ENCODE assay signal across 28 cellular contexts in genomic region chr1:229390130-229390529, GRCh38. TPM values are rescaled to one million over a fixed set of nuclear protein-coding genes. Genes with fewer than 3 reads are reported as not detected.
"Had no signal": no experiment of that assay in that cellular context is flagged by ENCODE, and none has a peak within 500 bp of the region (broad histone marks: within the 10 kb centered on the region; RNA-seq: fewer than 3 reads in every experiment).

No MANE protein-coding gene starts in this region.

- H3K9me3 Mint-ChIP-seq: natural killer cell; nephron; stimulated activated effector memory CD8-positive, alpha-beta T cell treated with anti-CD3 and anti-CD28 coated beads, Interleukin-12 subunit alpha, Interleukin-12 subunit beta, amount 100 ng/mL, for 72 hours; stimulated activated naive CD8-positive, alpha-beta T cell treated with anti-CD3 and anti-CD28 coated beads, Interleukin-15, Interleukin-2, amounts not matched to agents 100 ng/mL and 50 ng/mL, for 24 hours had no signal

- H3K36me3 ChIP-seq: neural progenitor cell, ovary, right lobe of liver, sigmoid colon, stomach, thoracic aorta, thyroid gland, tibial nerve, upper lobe of left lung, vagina had no signal

- H3K36me3 Mint-ChIP-seq: natural killer cell; neural progenitor cell; stimulated activated effector memory CD8-positive, alpha-beta T cell treated with anti-CD3 and anti-CD28 coated beads, Interleukin-12 subunit alpha, Interleukin-12 subunit beta, amount 100 ng/mL, for 72 hours; stimulated activated naive B cell treated with anti-CD40 and anti-IgM and Interleukin-4, amounts not matched to agents 10 μg/mL and 1 μg/mL and 100 μg/mL, for 72 hours had no signal

- H3K27ac Mint-ChIP-seq: natural killer cell; nephron; progenitor cell of endocrine pancreas; stimulated activated effector memory CD8-positive, alpha-beta T cell treated with anti-CD3 and anti-CD28 coated beads, Interleukin-12 subunit alpha, Interleukin-12 subunit beta, amount 100 ng/mL, for 72 hours; stimulated activated naive CD8-positive, alpha-beta T cell treated with anti-CD3 and anti-CD28 coated beads, Interleukin-15, Interleukin-2, amounts not matched to agents 100 ng/mL and 50 ng/mL, for 24 hours had no signal

- H3K4me3 ChIP-seq: neural progenitor cell, ovary, psoas muscle, right lobe of liver, sigmoid colon, stomach, thoracic aorta, thyroid gland, tibial nerve, upper lobe of left lung, vagina had no signal

- H3K27ac ChIP-seq: neural progenitor cell, ovary, parathyroid adenoma, psoas muscle, right lobe of liver, sigmoid colon, stomach, thoracic aorta, thyroid gland, tibial nerve, upper lobe of left lung, vagina had no signal

- DNase-seq: natural killer cell; occipital lobe; ovary; psoas muscle; right cardiac atrium; right lobe of liver; sigmoid colon; small intestine; stimulated activated CD4-positive, alpha-beta T cell treated with anti-CD3 and anti-CD28 coated beads, Interleukin-15, amount 100 ng/mL, for 24 hours; stimulated activated CD4-positive, alpha-beta T cell treated with anti-CD3 and anti-CD28 coated beads, Interleukin-2, amount 100 ng/mL, for 24 hours; stimulated activated CD4-positive, alpha-beta T cell treated with anti-CD3 and anti-CD28 coated beads, Interleukin-2, amount 100 ng/mL, for 48 hours; stimulated activated CD4-positive, alpha-beta T cell treated with anti-CD3 and anti-CD28 coated beads, Interleukin-4, amount 100 ng/mL, for 24 hours; stimulated activated naive B cell treated with anti-CD40 and anti-IgM and Interleukin-4, amounts not matched to agents 10 μg/mL and 1 μg/mL and 100 μg/mL, for 72 hours; stimulated activated naive CD4-positive, alpha-beta T cell treated with Interleukin-2 at 50 U/mL for 16 hours; stomach; thyroid gland; upper lobe of left lung had no signal

- H3K9me3 ChIP-seq: ovary, psoas muscle, right lobe of liver, sigmoid colon, thoracic aorta, thyroid gland, vagina had no signal

- H3K4me1 ChIP-seq: neural progenitor cell, parathyroid adenoma, psoas muscle, right lobe of liver, sigmoid colon, stomach, thyroid gland, tibial nerve, upper lobe of left lung, vagina had no signal

- H3K4me3 Mint-ChIP-seq: natural killer cell; nephron; neural progenitor cell; stimulated activated effector memory CD8-positive, alpha-beta T cell treated with anti-CD3 and anti-CD28 coated beads, Interleukin-12 subunit alpha, Interleukin-12 subunit beta, amount 100 ng/mL, for 72 hours; stimulated activated naive B cell treated with anti-CD40 and anti-IgM and Interleukin-4, amounts not matched to agents 10 μg/mL and 1 μg/mL and 100 μg/mL, for 72 hours; stimulated activated naive CD8-positive, alpha-beta T cell treated with anti-CD3 and anti-CD28 coated beads, Interleukin-15, Interleukin-2, amounts not matched to agents 100 ng/mL and 50 ng/mL, for 24 hours had no signal

- H3K27me3 ChIP-seq: neural progenitor cell, ovary, right lobe of liver, thyroid gland, upper lobe of left lung, vagina had no signal

- H3K4me1 Mint-ChIP-seq: natural killer cell; neural progenitor cell; stimulated activated naive B cell treated with anti-CD40 and anti-IgM and Interleukin-4, amounts not matched to agents 10 μg/mL and 1 μg/mL and 100 μg/mL, for 72 hours had no signal

RNA-seq across cellular contexts. Expression of gene ACTA1, which starts 43.8 kb away (rescaled TPM):
- total RNA-seq: osteoblast, subcutaneous adipose tissue, vagina had no signal
